8 cellular contexts compared by ENCODE assay signal in the genomic region with DNA sequence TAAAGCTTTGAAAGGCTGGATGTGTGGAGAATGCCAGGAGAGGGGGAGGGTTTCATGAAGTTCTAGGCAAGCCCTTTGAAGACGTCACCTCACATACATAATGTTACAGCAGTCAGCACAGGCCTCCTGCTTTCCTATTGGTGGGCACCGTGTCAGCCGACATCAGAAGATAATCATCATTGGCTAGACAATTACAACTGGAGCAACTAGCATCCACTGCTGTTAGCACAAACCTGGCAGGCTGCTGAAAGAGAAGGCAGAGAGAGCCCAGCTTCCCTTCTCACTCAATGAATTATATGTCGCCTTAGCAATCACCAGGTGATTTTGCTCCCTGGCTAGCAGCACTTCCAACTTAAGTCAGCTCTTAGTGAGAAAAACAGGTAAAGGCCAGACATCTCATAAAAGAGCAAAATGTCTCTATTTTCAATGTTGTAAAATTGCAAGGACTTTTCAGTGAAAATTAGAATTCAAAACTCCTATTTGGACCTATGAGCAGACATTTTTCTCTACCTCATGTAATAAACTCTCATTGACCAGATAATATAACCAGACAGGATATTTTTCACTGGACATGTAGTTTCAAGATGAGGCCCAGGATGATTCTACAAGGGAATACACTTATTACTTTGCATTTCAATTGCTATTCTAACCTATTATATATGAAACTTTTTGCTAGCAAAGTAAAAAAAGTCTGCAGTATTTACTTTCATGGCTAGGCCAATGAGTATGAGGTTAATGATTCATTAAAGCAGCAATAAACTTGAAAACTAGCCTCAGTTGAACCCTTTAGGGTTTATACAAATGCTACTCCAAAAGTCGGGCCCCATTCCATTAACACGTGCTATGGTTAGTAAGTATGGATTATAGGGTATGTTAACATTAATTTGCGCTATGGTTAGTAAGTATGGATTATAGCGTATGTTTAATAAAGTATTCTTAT. TPM values are rescaled to one million over a fixed set of nuclear protein-coding genes. Genes with fewer than 3 reads are reported as not detected.
DNase-seq lines count a peak whose midpoint lies in the region; ATAC-seq and TF ChIP-seq lines count a peak whose summit lies in the region.

No MANE protein-coding gene starts in this region.

- no peaks in the 10 kb centered on the region for H3K27me3 Mint-ChIP-seq in endodermal cell (ENCODE audit: insufficient read depth)

- peaks cover 24% of the 10 kb centered on the region for H3K36me3 Mint-ChIP-seq in endodermal cell (ENCODE audit: low read depth)

- peak; percentile 48 to 49 for DNase-seq in AML-193 (lab: John Stamatoyannopoulos, UW)
- peak; percentile 54 for DNase-seq in NCI-H524 treated with DMSO at 0.1 percent for 48 hours (lab: John Stamatoyannopoulos, UW)
- DNase-seq in activated CD8-positive, alpha-beta memory T cell treated with anti-CD3 and anti-CD28 coated beads for 24 hours = peak; percentile 75
- DNase-seq in endodermal cell = peak; percentile 95
- DNase-seq in middle frontal gyrus (ENCODE audit: extremely low spot score, low spot score) = peak; percentile 84
- DNase-seq in stimulated activated CD8-positive, alpha-beta memory T cell treated with anti-CD3 and anti-CD28 coated beads, Interleukin-7, amount 100 ng/mL, for 1 hour (ENCODE audit: low read depth in 2 of 2) = peak; percentile 29 to 46

- peak; percentile 69 for ATAC-seq in HG03196 (IDR thresholded peaks at IDR 0.05; ENCODE audit: unreplicated experiment)

- no peak overlapping the region for H3K4me3 ChIP-seq in endodermal cell (ENCODE audit: low read length)

- peak; percentile 93 for TF ChIP-seq POLR2A in GM19099 (IDR thresholded peaks at IDR 0.05; ENCODE audit: extremely low read depth, insufficient read length, low read depth)

- peak overlapping the region; percentile 74 for H3K27ac ChIP-seq in endodermal cell (ENCODE audit: low read depth, low read length)

- H3K27me3 ChIP-seq in endodermal cell (ENCODE audit: control insufficient read depth, insufficient read depth, low read length, poor library complexity, severe bottlenecking) = no peaks in the 10 kb centered on the region

- H3K27ac Mint-ChIP-seq in endodermal cell = peak overlapping the region; percentile 87

- no peak overlapping the region for H3K4me3 Mint-ChIP-seq in endodermal cell

- H3K4me1 ChIP-seq in endodermal cell (ENCODE audit: control insufficient read depth, insufficient read depth, low read length) = no peaks in the 10 kb centered on the region

- no peak for TF ChIP-seq CTCF in endodermal cell (conservative IDR thresholded peaks at IDR 0.05)

- H3K9me3 ChIP-seq in endodermal cell (ENCODE audit: control insufficient read depth, low read length) = no peaks in the 10 kb centered on the region

- no peak overlapping the region for H3K9ac ChIP-seq in endodermal cell (ENCODE audit: extremely low read depth, low read length, poor library complexity, severe bottlenecking)

- peaks cover 23% of the 10 kb centered on the region for H3K36me3 ChIP-seq in endodermal cell (ENCODE audit: control insufficient read depth, insufficient read depth, low read length)

- peaks cover 20% of the 10 kb centered on the region for H3K4me1 Mint-ChIP-seq in endodermal cell

- H3K9me3 Mint-ChIP-seq in endodermal cell = no peaks in the 10 kb centered on the region

- 58 to 74% methylated on average over 5 to 8 of the region's 8 CpGs for WGBS in endodermal cell (ENCODE audit: insufficient coverage in 1 of 2, insufficient read length in 1 of 2), 2 experiments

RNA-seq across cellular contexts. Expression of gene ELOVL6, which starts 4.3 kb away (rescaled TPM):
- 10 to 100 TPM; 43.5 to 44.8 TPM for total RNA-seq in endodermal cell
- 70.5 TPM for polyA plus RNA-seq in endodermal cell (2013, experiment 1 of 2)
- polyA plus RNA-seq in endodermal cell (2013, experiment 2 of 2) = 72.7 TPM

Comparison
In these comparisons a context has a peak if more than half of its experiments do, and no peak if none do; other contexts are left out.
1. DNase-seq: peak in every context shown above with its lines; median percentile 95 in endodermal cell; 84 in middle frontal gyrus; 75 in activated CD8-positive, alpha-beta memory T cell treated with anti-CD3 and anti-CD28 coated beads for 24 hours; 54 in NCI-H524 treated with DMSO at 0.1 percent for 48 hours; 48 in AML-193; 38 in stimulated activated CD8-positive, alpha-beta memory T cell treated with anti-CD3 and anti-CD28 coated beads, Interleukin-7, amount 100 ng/mL, for 1 hour.